In the genomic region with DNA sequence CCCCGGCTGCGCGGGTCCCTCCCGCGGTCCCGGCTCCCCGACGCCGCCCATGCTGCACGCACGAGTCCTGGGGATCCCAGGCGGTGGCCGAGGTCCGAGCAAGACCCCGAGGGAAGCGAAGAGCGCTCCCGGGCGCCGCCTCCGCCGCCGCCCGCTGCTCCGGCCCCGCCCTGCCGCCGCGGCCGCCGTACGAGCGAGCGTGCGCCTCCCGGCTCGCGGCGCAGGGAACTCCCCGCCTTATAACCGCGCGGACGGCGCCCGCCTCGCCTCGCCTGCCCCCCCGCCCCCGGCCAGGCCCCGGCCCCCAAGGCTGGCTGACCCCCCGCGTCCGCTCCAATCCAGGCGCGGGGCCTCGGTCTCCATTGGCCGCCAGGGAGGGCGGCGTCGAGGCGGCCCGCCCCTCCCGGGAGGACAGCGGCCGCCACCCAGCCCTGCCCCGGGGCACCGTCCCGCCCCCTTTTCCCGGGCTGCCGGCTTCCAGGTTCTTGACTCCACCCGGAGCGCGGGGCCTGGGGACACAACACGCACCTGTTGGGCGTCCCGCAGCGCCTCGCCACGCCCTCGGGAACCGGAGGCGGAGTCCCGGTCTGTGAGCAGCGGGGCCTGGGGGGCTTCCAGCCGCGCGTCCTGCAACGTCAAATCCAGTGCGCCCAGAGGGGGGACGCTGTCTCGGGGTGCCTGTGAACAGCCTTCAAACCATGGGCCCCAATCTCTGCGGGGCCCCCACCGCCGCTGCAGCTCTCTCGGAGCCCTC, we compare ENCODE assay signal across 8 cellular contexts. TPM values are rescaled to one million over a fixed set of nuclear protein-coding genes. Genes with fewer than 3 reads are reported as not detected.
DNase-seq lines count a peak whose midpoint lies in the region; ATAC-seq and TF ChIP-seq lines count a peak whose summit lies in the region.

A gene with protein sequence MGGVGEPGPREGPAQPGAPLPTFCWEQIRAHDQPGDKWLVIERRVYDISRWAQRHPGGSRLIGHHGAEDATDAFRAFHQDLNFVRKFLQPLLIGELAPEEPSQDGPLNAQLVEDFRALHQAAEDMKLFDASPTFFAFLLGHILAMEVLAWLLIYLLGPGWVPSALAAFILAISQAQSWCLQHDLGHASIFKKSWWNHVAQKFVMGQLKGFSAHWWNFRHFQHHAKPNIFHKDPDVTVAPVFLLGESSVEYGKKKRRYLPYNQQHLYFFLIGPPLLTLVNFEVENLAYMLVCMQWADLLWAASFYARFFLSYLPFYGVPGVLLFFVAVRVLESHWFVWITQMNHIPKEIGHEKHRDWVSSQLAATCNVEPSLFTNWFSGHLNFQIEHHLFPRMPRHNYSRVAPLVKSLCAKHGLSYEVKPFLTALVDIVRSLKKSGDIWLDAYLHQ (minus strand): TSS at position 215 of the 754 bp plus-strand sequence. CDS start 164 bp downstream, at position 51.

- H3K27ac Mint-ChIP-seq in activated CD8-positive, alpha-beta memory T cell treated with anti-CD3 and anti-CD28 coated beads, Interleukin-2, amount 10 ng/mL, durations not matched to agents 7 days and 5 days: no peak within 1 kb of the TSS

- no peaks in the 10 kb centered on the region for H3K4me1 ChIP-seq in endocrine pancreas (ENCODE audit: control insufficient read depth, insufficient read depth, low read length)

- H3K27me3 Mint-ChIP-seq in activated CD8-positive, alpha-beta memory T cell treated with anti-CD3 and anti-CD28 coated beads, Interleukin-2, amount 10 ng/mL, durations not matched to agents 7 days and 5 days: peaks cover 9% of the 10 kb centered on the region

- DNase-seq in AG04450 (ENCODE audit: low read depth, low spot score): no peak
- peak; percentile 91 for DNase-seq in NCI-H82 (lab: John Stamatoyannopoulos, UW)
- peak; percentile 66 for DNase-seq in activated CD8-positive, alpha-beta memory T cell treated with anti-CD3 and anti-CD28 coated beads, Interleukin-2, amount 10 ng/mL, durations not matched to agents 7 days and 5 days
- DNase-seq in medulla oblongata (ENCODE audit: extremely low spot score): peak; percentile 92
- DNase-seq in stimulated activated CD8-positive, alpha-beta memory T cell treated with anti-CD3 and anti-CD28 coated beads, Interleukin-15, amount 100 ng/mL, for 1 hour (ENCODE audit: low read depth): peak; percentile 19

- CTCF ChIA-PET in AG04450 (lab: Charles Lee): interaction anchor here (1.2 to 2.8 kb wide), 5 partner anchors 8 to 190 kb away, joined by 4 to 12 read pairs (median 10); no protein-coding TSS in a partner anchor
- CTCF ChIA-PET in activated CD8-positive, alpha-beta memory T cell treated with anti-CD3 and anti-CD28 coated beads, Interleukin-2, amount 10 ng/mL, durations not matched to agents 7 days and 5 days (lab: Charles Lee): interaction anchor here (0.6 to 6.0 kb wide), 9 partner anchors 7 to 216 kb away, joined by 3 to 40 read pairs (median 16); a partner anchor contains a TSS

- H3K9me3 Mint-ChIP-seq in activated CD8-positive, alpha-beta memory T cell treated with anti-CD3 and anti-CD28 coated beads, Interleukin-2, amount 10 ng/mL, durations not matched to agents 7 days and 5 days (ENCODE audit: low read depth): no peaks in the 10 kb centered on the region

- H3K27ac ChIP-seq in AG04450 (ENCODE audit: low read depth, low read length): no peak within 1 kb of the TSS

- H3K36me3 Mint-ChIP-seq in activated CD8-positive, alpha-beta memory T cell treated with anti-CD3 and anti-CD28 coated beads, Interleukin-2, amount 10 ng/mL, durations not matched to agents 7 days and 5 days: no peaks in the 10 kb centered on the region

- peak within 1 kb of the TSS; percentile 77 for H3K4me3 Mint-ChIP-seq in activated CD8-positive, alpha-beta memory T cell treated with anti-CD3 and anti-CD28 coated beads, Interleukin-2, amount 10 ng/mL, durations not matched to agents 7 days and 5 days

- ATAC-seq in GM18907 (IDR thresholded peaks at IDR 0.05; ENCODE audit: unreplicated experiment): peak; percentile 69
- ATAC-seq in HG03432 (IDR thresholded peaks at IDR 0.05; ENCODE audit: unreplicated experiment): peak; percentile 72
- ATAC-seq in activated CD8-positive, alpha-beta memory T cell treated with anti-CD3 and anti-CD28 coated beads, Interleukin-2, amount 10 ng/mL, durations not matched to agents 7 days and 5 days: peak; percentile 87

- H3K4me3 ChIP-seq in AG04450 (ENCODE audit: low read depth, low read length) (peak within 1 kb of the TSS; percentile 84), endocrine pancreas (ENCODE audit: control insufficient read depth, insufficient read depth, low read length) (no peak within 1 kb of the TSS)

- peaks cover 3% of the 10 kb centered on the region for H3K4me1 Mint-ChIP-seq in activated CD8-positive, alpha-beta memory T cell treated with anti-CD3 and anti-CD28 coated beads, Interleukin-2, amount 10 ng/mL, durations not matched to agents 7 days and 5 days

- POLR2A ChIA-PET in AG04450 (lab: Yijun Ruan, JAX): interaction anchor here (0.9 to 1.3 kb wide), 2 partner anchors 60 to 94 kb away, joined by 3 to 4 read pairs; no protein-coding TSS in a partner anchor

- no peaks in the 10 kb centered on the region for H3K36me3 ChIP-seq in endocrine pancreas (ENCODE audit: control insufficient read depth, insufficient read depth, low read length)

- H3K9ac ChIP-seq in endocrine pancreas (ENCODE audit: control insufficient read depth, insufficient read depth, low read length): peak within 1 kb of the TSS; percentile 73

- peaks cover 5% of the 10 kb centered on the region for H3K9me3 ChIP-seq in AG04450 (ENCODE audit: control insufficient read depth, insufficient read depth, low read length)
- H3K9me3 ChIP-seq in endocrine pancreas (ENCODE audit: control insufficient read depth, low read length): no peaks in the 10 kb centered on the region

- TF ChIP-seq CTCF in AG04450 (IDR thresholded peaks at IDR 0.05; ENCODE audit: low read depth, low read length): no peak

- H3K27me3 ChIP-seq in AG04450 (ENCODE audit: control insufficient read depth, insufficient read depth, low read length) (no peaks in the 10 kb centered on the region), endocrine pancreas (ENCODE audit: control insufficient read depth, insufficient read depth, low read length) (no peaks in the 10 kb centered on the region)

RNA-seq across cellular contexts. Expression of the gene that starts here (rescaled TPM):
- polyA plus RNA-seq in AG04450 (2011; rRNA removed): 38.9 and 52.9 TPM in 2 replicates
- 64.8 and 99.7 TPM in 2 replicates for polyA minus RNA-seq in AG04450 (2011; rRNA and poly(A)+ RNA removed)
- total RNA-seq in activated CD8-positive, alpha-beta memory T cell treated with anti-CD3 and anti-CD28 coated beads, Interleukin-2, amount 10 ng/mL, durations not matched to agents 7 days and 5 days: 1 to 10 TPM; 2.6 to 7.7 TPM
